ENCODE assay signal across 38 cellular contexts in genomic region chr16:58259995-58260394, GRCh38. TPM values are rescaled to one million over a fixed set of nuclear protein-coding genes. Genes with fewer than 3 reads are reported as not detected.
"Had no signal": no experiment of that assay in that cellular context is flagged by ENCODE, and none has a peak within 500 bp of the region (broad histone marks: within the 10 kb centered on the region; RNA-seq: fewer than 3 reads in every experiment).

No MANE protein-coding gene starts in this region.

- H3K4me1 ChIP-seq: body of pancreas, breast epithelium had no signal

- H3K27me3 ChIP-seq: adrenal gland, body of pancreas, brain microvascular endothelial cell, breast epithelium, cardiac muscle cell had no signal

- H3K36me3 ChIP-seq: adrenal gland, brain microvascular endothelial cell, breast epithelium, cardiac muscle cell had no signal

- ATAC-seq: activated naive CD4-positive, alpha-beta T cell treated with anti-CD3 and anti-CD28 coated beads, Interleukin-2, amount 50 U/mL, for 72 hours; activated naive CD8-positive, alpha-beta T cell treated with anti-CD3 and anti-CD28 coated beads, Interleukin-2, amount 50 U/mL, for 24 hours; activated T-cell treated with anti-CD3 and anti-CD28 coated beads, Interleukin-2, amount 50 U/mL, for 4 hours; activated T-cell treated with anti-CD3 and anti-CD28 coated beads, Interleukin-2, amount 50 U/mL, for 72 hours; activated T-helper 17 cell treated with anti-CD3 and anti-CD28 coated beads, Interleukin-2, amount 50 U/mL, for 72 hours; body of pancreas had no signal

- H3K27ac ChIP-seq: adrenal gland, body of pancreas, brain microvascular endothelial cell, breast epithelium, cardiac muscle cell had no signal

- H3K4me3 ChIP-seq: adrenal gland, body of pancreas, breast epithelium, cardiac muscle cell had no signal

- FAIRE-seq: astrocyte, bronchial epithelial cell had no signal

- H3K9me3 ChIP-seq: adrenal gland, body of pancreas, breast epithelium had no signal

- DNase-seq: activated effector memory CD4-positive, alpha-beta T cell treated with anti-CD3 and anti-CD28 coated beads, Interleukin-2, amount 50 U/mL, for 16 hours; activated effector memory CD4-positive, alpha-beta T cell treated with Interleukin-2 at 50 U/mL for 16 hours; activated gamma-delta T cell; activated gamma-delta T cell treated with Interleukin-2 at 50 U/mL for 16 hours; activated naive CD4-positive, alpha-beta T cell; activated naive CD4-positive, alpha-beta T cell treated with anti-CD3 and anti-CD28 coated beads for 36 hours; activated naive CD4-positive, alpha-beta T cell treated with anti-CD3 and anti-CD28 coated beads, Interleukin-2, amount 10 ng/mL, durations not matched to agents 7 days and 5 days; activated naive CD4-positive, alpha-beta T cell treated with anti-CD3 and anti-CD28 coated beads, Interleukin-2, amount 50 U/mL, for 16 hours; activated naive CD4-positive, alpha-beta T cell treated with Interleukin-2 at 50 U/mL for 16 hours; activated naive CD8-positive, alpha-beta T cell treated with anti-CD3 and anti-CD28 coated beads for 36 hours; activated naive CD8-positive, alpha-beta T cell treated with anti-CD3 and anti-CD28 coated beads, Interleukin-2, amount 10 ng/mL, durations not matched to agents 7 days and 5 days; activated naive CD8-positive, alpha-beta T cell treated with anti-CD3 and anti-CD28 coated beads, Interleukin-2, amount 50 U/mL, for 24 hours; activated T-cell treated with anti-CD3 and anti-CD28 coated beads, Interleukin-2, amount 50 U/mL, for 1 hour; activated T-cell treated with anti-CD3 and anti-CD28 coated beads, Interleukin-2, amount 50 U/mL, for 24 hours; activated T-cell treated with anti-CD3 and anti-CD28 coated beads, Interleukin-2, amount 50 U/mL, for 4 hours; activated T-cell treated with anti-CD3 and anti-CD28 coated beads, Interleukin-2, amount 50 U/mL, for 48 hours; activated T-cell treated with anti-CD3 and anti-CD28 coated beads, Interleukin-2, amount 50 U/mL, for 72 hours; adrenal gland; amniotic stem cell; amygdala; anterior cingulate cortex; aorta; body of pancreas; brain microvascular endothelial cell; caudate nucleus; central memory CD4-positive, alpha-beta T cell; cerebellar nuclear complex had no signal

RNA-seq across cellular contexts. Expression of gene PRSS54, which starts 34.8 kb away (rescaled TPM):
- total RNA-seq: activated naive CD4-positive, alpha-beta T cell treated with anti-CD3 and anti-CD28 coated beads for 36 hours; activated naive CD4-positive, alpha-beta T cell treated with anti-CD3 and anti-CD28 coated beads, Interleukin-2, amount 50 U/mL, for 72 hours; activated naive CD8-positive, alpha-beta T cell treated with anti-CD3 and anti-CD28 coated beads for 36 hours; activated naive CD8-positive, alpha-beta T cell treated with anti-CD3 and anti-CD28 coated beads, Interleukin-2, amount 10 ng/mL, durations not matched to agents 7 days and 5 days; activated T-cell treated with anti-CD3 and anti-CD28 coated beads, Interleukin-2, amount 50 U/mL, for 4 hours; activated T-cell treated with anti-CD3 and anti-CD28 coated beads, Interleukin-2, amount 50 U/mL, for 72 hours; activated T-helper 1 cell treated with anti-CD3 and anti-CD28 coated beads, Interleukin-12 subunit alpha, Interleukin-12 subunit beta, Interleukin-2, Interleukin-4 antibody, amounts not matched to agents 30 ng/mL and 10 ng/mL and 1 ng/mL, durations not matched to agents 14 hours and 24 hours and 36 hours; activated T-helper 17 cell treated with anti-CD3 and anti-CD28 coated beads, Interleukin-2, amount 50 U/mL, for 72 hours; activated T-helper 2 cell treated with anti-CD3 and anti-CD28 coated beads, Interferon-gamma antibody, Interleukin-2, Interleukin-4, amounts not matched to agents 10 μg/mL and 5 μg/mL and 100 μg/mL, durations not matched to agents 14 hours and 24 hours and 36 hours; adrenal gland; aorta; astrocyte; body of pancreas; breast epithelium; bronchial epithelial cell; cardiac muscle cell; cardiac septum; cerebellum; chondrocyte had no signal
- polyA plus RNA-seq: adrenal gland, aorta, cardiac muscle cell had no signal
